23 cellular contexts compared by ENCODE assay signal in the genomic region with DNA sequence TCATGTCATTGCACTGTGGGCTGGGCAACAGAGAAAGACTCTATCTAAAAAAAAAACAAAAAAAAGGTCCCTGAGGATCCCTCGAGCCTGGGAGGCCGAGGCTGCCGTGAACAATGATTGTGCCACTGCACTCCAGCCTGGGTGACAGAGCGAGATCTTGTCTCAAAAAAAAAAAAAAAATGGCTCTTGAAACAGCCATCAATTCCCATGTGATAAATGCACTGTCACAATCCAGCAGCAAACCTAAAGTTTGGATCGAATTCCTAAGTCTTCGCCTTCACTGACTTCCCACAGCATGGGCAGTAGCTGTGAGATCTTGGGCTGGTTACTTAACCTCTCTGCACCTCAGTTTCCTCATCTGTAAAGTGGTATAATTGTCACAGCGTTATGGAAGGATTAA. TPM values are rescaled to one million over a fixed set of nuclear protein-coding genes. Genes with fewer than 3 reads are reported as not detected.
"Had no signal": no experiment of that assay in that cellular context is flagged by ENCODE, and none has a peak within 500 bp of the region (broad histone marks: within the 10 kb centered on the region; RNA-seq: fewer than 3 reads in every experiment).

No MANE protein-coding gene starts in this region.

- H3K4me3 ChIP-seq: colonic mucosa, esophagus squamous epithelium, gastrocnemius medialis, heart right ventricle, left lung, lower lobe of right lung, mucosa of descending colon had no signal

- H3K36me3 ChIP-seq: colonic mucosa, esophagus squamous epithelium, gastrocnemius medialis, heart right ventricle, left lung, lower lobe of right lung had no signal

- H3K27ac ChIP-seq: colonic mucosa, gastrocnemius medialis, heart right ventricle, left lung, lower lobe of right lung had no signal

- H3K9me3 ChIP-seq: colonic mucosa, esophagus squamous epithelium, gastrocnemius medialis, left lung, lower lobe of right lung, mucosa of descending colon had no signal

- H3K27me3 ChIP-seq: colonic mucosa, esophagus squamous epithelium, gastrocnemius medialis, heart right ventricle, left lung had no signal

- DNase-seq: colonic mucosa; cortex of kidney; effector CD8-positive, alpha-beta T cell; effector memory CD8-positive, alpha-beta T cell; endodermal cell; erythroblast; esophagus squamous epithelium; foreskin fibroblast; foreskin melanocyte; gastrocnemius medialis; glutamatergic neuron; heart right ventricle; hippocampal formation; immature natural killer cell; islet precursor cell; left cardiac atrium; left lung; left ventricle myocardium superior; lower lobe of right lung; mesenchymal stem cell; mucosa of descending colon; naive B cell had no signal

- H3K4me1 ChIP-seq: colonic mucosa, gastrocnemius medialis, lower lobe of right lung had no signal

- FAIRE-seq: endometrium had no signal

RNA-seq across cellular contexts. Expression of gene IGSF3, which starts 43.5 kb away (rescaled TPM):
- polyA plus RNA-seq: immature natural killer cell had no signal
